1 cellular context compared by ENCODE assay signal in the genomic region with DNA sequence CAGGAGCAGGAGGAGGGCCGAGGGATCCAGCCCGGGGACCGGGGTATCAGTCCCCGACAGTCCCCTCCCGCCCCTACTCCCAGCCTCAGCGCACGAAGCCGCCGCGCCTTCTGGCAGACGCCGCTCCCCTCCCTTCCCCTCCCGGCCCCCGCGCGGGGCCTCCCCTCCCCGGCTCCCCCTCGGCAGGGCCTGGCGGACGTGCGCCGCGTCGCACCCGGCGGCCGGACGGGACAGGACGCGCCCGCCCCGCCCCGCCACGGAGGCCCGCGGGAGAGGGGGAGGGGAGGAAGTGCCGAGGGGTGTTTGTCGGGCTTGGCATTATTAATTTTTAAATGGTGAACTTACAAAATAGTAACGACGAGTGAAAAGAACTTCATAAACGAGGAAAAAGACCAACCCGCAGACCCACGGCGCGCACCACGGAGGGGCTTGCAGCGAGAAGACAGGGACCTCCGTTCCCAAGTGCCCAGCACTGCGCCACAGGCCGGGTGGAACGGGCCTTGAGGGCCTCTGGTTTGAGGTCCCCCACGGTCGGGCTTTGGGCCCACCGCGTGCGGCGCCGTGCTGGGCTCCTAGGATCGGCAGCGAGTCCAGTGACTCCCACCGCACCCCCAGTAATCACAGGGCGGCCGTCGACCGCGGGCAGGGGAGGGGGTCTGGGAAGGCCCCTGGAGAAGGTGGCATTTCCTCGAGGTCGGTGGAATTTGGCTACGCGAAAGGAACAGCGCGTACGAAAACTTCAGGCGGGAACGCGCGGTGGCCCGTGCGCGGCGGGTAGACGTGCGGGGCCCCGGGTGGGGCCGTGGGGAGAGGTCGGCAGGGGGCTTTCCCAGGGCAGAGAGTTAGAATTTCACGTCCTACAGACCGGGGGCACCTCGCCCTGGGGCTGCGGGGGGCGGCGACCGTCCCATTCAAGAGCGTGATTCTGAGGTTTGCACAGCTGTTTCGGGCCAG.
TF ChIP-seq lines count a peak whose summit lies in the region.

No MANE protein-coding gene starts in this region.

TF ChIP-seq in K562, 482 proteins besides CTCF, POLR2A, EP300 and RAD21 (continues in another document):
- no peak for TF ChIP-seq CREM (IDR thresholded peaks at IDR 0.05; ENCODE audit: low read depth)
- TF ChIP-seq, protein P1, sequence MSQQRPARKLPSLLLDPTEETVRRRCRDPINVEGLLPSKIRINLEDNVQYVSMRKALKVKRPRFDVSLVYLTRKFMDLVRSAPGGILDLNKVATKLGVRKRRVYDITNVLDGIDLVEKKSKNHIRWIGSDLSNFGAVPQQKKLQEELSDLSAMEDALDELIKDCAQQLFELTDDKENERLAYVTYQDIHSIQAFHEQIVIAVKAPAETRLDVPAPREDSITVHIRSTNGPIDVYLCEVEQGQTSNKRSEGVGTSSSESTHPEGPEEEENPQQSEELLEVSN (IDR thresholded peaks at IDR 0.05; ENCODE audit: borderline replicate concordance in 1 of 2, extremely low read depth in 1 of 2, insufficient read depth in 1 of 2, insufficient read length in 1 of 2, low read depth in 1 of 2, low read length in 1 of 2, poor library complexity in 1 of 2, severe bottlenecking in 1 of 2) = peak; percentile 47 to 70
- TF ChIP-seq, protein P2, sequence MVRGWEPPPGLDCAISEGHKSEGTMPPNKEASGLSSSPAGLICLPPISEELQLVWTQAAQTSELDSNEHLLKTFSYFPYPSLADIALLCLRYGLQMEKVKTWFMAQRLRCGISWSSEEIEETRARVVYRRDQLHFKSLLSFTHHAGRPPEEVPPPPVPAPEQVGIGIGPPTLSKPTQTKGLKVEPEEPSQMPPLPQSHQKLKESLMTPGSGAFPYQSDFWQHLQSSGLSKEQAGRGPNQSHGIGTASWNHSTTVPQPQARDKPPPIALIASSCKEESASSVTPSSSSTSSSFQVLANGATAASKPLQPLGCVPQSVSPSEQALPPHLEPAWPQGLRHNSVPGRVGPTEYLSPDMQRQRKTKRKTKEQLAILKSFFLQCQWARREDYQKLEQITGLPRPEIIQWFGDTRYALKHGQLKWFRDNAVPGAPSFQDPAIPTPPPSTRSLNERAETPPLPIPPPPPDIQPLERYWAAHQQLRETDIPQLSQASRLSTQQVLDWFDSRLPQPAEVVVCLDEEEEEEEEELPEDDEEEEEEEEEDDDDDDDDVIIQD (CRISPR knock-in tag; IDR thresholded peaks at IDR 0.05) = no peak
- no peak for TF ChIP-seq SRSF7 (optimal IDR thresholded peaks at IDR 0.05; ENCODE audit: low read depth, low read length)
- TF ChIP-seq, protein P3, sequence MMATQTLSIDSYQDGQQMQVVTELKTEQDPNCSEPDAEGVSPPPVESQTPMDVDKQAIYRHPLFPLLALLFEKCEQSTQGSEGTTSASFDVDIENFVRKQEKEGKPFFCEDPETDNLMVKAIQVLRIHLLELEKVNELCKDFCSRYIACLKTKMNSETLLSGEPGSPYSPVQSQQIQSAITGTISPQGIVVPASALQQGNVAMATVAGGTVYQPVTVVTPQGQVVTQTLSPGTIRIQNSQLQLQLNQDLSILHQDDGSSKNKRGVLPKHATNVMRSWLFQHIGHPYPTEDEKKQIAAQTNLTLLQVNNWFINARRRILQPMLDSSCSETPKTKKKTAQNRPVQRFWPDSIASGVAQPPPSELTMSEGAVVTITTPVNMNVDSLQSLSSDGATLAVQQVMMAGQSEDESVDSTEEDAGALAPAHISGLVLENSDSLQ (IDR thresholded peaks at IDR 0.05) = no peak
- TF ChIP-seq ZNF583 (CRISPR knock-in tag; IDR thresholded peaks at IDR 0.05) = no peak
- no peak for TF ChIP-seq SNRNP70 (optimal IDR thresholded peaks at IDR 0.05; ENCODE audit: low read depth, low read length)
- no peak for TF ChIP-seq HDAC8 (tag; IDR thresholded peaks at IDR 0.05)
- 0 out of 2 replicates have a peak, but pooled peaks have one; percentile 44 for TF ChIP-seq ELF1 (tag; IDR thresholded peaks at IDR 0.05)
- TF ChIP-seq CBX8 (IDR thresholded peaks at IDR 0.05; ENCODE audit: borderline replicate concordance, extremely low read depth, low read depth, low read length, poor library complexity, severe bottlenecking) = no peak
- TF ChIP-seq, protein P4, sequence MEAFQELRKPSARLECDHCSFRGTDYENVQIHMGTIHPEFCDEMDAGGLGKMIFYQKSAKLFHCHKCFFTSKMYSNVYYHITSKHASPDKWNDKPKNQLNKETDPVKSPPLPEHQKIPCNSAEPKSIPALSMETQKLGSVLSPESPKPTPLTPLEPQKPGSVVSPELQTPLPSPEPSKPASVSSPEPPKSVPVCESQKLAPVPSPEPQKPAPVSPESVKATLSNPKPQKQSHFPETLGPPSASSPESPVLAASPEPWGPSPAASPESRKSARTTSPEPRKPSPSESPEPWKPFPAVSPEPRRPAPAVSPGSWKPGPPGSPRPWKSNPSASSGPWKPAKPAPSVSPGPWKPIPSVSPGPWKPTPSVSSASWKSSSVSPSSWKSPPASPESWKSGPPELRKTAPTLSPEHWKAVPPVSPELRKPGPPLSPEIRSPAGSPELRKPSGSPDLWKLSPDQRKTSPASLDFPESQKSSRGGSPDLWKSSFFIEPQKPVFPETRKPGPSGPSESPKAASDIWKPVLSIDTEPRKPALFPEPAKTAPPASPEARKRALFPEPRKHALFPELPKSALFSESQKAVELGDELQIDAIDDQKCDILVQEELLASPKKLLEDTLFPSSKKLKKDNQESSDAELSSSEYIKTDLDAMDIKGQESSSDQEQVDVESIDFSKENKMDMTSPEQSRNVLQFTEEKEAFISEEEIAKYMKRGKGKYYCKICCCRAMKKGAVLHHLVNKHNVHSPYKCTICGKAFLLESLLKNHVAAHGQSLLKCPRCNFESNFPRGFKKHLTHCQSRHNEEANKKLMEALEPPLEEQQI (IDR thresholded peaks at IDR 0.05) = no peak
- TF ChIP-seq HIVEP1 (CRISPR knock-in tag; IDR thresholded peaks at IDR 0.05) = no peak
- TF ChIP-seq, protein P5, sequence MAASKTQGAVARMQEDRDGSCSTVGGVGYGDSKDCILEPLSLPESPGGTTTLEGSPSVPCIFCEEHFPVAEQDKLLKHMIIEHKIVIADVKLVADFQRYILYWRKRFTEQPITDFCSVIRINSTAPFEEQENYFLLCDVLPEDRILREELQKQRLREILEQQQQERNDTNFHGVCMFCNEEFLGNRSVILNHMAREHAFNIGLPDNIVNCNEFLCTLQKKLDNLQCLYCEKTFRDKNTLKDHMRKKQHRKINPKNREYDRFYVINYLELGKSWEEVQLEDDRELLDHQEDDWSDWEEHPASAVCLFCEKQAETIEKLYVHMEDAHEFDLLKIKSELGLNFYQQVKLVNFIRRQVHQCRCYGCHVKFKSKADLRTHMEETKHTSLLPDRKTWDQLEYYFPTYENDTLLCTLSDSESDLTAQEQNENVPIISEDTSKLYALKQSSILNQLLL (CRISPR knock-in tag; IDR thresholded peaks at IDR 0.05; ENCODE audit: borderline replicate concordance) = no peak
- TF ChIP-seq FIP1L1 (IDR thresholded peaks at IDR 0.05; ENCODE audit: low read depth, low read length, poor library complexity, severe bottlenecking) = peak; percentile 31
- TF ChIP-seq MEF2D (tag; conservative IDR thresholded peaks at IDR 0.05; ENCODE audit: low read depth) = no peak
- TF ChIP-seq CSDE1 (IDR thresholded peaks at IDR 0.05) = no peak
- TF ChIP-seq, protein P6, sequence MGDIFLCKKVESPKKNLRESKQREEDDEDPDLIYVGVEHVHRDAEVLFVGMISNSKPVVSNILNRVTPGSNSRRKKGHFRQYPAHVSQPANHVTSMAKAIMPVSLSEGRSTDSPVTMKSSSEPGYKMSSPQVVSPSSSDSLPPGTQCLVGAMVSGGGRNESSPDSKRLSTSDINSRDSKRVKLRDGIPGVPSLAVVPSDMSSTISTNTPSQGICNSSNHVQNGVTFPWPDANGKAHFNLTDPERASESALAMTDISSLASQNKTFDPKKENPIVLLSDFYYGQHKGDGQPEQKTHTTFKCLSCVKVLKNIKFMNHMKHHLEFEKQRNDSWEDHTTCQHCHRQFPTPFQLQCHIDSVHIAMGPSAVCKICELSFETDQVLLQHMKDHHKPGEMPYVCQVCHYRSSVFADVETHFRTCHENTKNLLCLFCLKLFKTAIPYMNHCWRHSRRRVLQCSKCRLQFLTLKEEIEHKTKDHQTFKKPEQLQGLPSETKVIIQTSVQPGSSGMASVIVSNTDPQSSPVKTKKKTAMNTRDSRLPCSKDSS (IDR thresholded peaks at IDR 0.05; ENCODE audit: low read depth, partially characterized antibody) = no peak
- TF ChIP-seq, protein P7, sequence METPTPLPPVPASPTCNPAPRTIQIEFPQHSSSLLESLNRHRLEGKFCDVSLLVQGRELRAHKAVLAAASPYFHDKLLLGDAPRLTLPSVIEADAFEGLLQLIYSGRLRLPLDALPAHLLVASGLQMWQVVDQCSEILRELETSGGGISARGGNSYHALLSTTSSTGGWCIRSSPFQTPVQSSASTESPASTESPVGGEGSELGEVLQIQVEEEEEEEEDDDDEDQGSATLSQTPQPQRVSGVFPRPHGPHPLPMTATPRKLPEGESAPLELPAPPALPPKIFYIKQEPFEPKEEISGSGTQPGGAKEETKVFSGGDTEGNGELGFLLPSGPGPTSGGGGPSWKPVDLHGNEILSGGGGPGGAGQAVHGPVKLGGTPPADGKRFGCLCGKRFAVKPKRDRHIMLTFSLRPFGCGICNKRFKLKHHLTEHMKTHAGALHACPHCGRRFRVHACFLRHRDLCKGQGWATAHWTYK (CRISPR knock-in tag; IDR thresholded peaks at IDR 0.05) = no peak
- TF ChIP-seq RBM17 (IDR thresholded peaks at IDR 0.05; ENCODE audit: borderline replicate concordance, low read depth, low read length) = no peak
- TF ChIP-seq, protein P8, sequence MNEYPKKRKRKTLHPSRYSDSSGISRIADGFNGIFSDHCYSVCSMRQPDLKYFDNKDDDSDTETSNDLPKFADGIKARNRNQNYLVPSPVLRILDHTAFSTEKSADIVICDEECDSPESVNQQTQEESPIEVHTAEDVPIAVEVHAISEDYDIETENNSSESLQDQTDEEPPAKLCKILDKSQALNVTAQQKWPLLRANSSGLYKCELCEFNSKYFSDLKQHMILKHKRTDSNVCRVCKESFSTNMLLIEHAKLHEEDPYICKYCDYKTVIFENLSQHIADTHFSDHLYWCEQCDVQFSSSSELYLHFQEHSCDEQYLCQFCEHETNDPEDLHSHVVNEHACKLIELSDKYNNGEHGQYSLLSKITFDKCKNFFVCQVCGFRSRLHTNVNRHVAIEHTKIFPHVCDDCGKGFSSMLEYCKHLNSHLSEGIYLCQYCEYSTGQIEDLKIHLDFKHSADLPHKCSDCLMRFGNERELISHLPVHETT (CRISPR knock-in tag; conservative IDR thresholded peaks at IDR 0.05 in 1 of 2, IDR thresholded peaks at IDR 0.05 in 1 of 2) = 0 out of 4 replicates have a peak, but pooled peaks of 1 of the 2 experiments have one; percentile 11
- TF ChIP-seq, protein P9, sequence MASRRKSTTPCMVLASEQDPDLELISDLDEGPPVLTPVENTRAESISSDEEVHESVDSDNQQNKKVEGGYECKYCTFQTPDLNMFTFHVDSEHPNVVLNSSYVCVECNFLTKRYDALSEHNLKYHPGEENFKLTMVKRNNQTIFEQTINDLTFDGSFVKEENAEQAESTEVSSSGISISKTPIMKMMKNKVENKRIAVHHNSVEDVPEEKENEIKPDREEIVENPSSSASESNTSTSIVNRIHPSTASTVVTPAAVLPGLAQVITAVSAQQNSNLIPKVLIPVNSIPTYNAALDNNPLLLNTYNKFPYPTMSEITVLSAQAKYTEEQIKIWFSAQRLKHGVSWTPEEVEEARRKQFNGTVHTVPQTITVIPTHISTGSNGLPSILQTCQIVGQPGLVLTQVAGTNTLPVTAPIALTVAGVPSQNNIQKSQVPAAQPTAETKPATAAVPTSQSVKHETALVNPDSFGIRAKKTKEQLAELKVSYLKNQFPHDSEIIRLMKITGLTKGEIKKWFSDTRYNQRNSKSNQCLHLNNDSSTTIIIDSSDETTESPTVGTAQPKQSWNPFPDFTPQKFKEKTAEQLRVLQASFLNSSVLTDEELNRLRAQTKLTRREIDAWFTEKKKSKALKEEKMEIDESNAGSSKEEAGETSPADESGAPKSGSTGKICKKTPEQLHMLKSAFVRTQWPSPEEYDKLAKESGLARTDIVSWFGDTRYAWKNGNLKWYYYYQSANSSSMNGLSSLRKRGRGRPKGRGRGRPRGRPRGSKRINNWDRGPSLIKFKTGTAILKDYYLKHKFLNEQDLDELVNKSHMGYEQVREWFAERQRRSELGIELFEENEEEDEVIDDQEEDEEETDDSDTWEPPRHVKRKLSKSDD (conservative IDR thresholded peaks at IDR 0.05; ENCODE audit: low read length) = no peak
- TF ChIP-seq FOXA1 (IDR thresholded peaks at IDR 0.05; ENCODE audit: borderline replicate concordance) = no peak
- peak; percentile 46; the same call in 1 of the 2 replicates for TF ChIP-seq GATAD2B (IDR thresholded peaks at IDR 0.05; ENCODE audit: borderline replicate concordance)
- TF ChIP-seq, protein P10, sequence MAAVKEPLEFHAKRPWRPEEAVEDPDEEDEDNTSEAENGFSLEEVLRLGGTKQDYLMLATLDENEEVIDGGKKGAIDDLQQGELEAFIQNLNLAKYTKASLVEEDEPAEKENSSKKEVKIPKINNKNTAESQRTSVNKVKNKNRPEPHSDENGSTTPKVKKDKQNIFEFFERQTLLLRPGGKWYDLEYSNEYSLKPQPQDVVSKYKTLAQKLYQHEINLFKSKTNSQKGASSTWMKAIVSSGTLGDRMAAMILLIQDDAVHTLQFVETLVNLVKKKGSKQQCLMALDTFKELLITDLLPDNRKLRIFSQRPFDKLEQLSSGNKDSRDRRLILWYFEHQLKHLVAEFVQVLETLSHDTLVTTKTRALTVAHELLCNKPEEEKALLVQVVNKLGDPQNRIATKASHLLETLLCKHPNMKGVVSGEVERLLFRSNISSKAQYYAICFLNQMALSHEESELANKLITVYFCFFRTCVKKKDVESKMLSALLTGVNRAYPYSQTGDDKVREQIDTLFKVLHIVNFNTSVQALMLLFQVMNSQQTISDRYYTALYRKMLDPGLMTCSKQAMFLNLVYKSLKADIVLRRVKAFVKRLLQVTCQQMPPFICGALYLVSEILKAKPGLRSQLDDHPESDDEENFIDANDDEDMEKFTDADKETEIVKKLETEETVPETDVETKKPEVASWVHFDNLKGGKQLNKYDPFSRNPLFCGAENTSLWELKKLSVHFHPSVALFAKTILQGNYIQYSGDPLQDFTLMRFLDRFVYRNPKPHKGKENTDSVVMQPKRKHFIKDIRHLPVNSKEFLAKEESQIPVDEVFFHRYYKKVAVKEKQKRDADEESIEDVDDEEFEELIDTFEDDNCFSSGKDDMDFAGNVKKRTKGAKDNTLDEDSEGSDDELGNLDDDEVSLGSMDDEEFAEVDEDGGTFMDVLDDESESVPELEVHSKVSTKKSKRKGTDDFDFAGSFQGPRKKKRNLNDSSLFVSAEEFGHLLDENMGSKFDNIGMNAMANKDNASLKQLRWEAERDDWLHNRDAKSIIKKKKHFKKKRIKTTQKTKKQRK (IDR thresholded peaks at IDR 0.05; ENCODE audit: borderline replicate concordance, low read depth, low read length) = no peak
- no peak for TF ChIP-seq RFX7 (CRISPR knock-in tag; IDR thresholded peaks at IDR 0.05)
- TF ChIP-seq ZNF717 (CRISPR knock-in tag; IDR thresholded peaks at IDR 0.05) = no peak
- TF ChIP-seq, protein P11, sequence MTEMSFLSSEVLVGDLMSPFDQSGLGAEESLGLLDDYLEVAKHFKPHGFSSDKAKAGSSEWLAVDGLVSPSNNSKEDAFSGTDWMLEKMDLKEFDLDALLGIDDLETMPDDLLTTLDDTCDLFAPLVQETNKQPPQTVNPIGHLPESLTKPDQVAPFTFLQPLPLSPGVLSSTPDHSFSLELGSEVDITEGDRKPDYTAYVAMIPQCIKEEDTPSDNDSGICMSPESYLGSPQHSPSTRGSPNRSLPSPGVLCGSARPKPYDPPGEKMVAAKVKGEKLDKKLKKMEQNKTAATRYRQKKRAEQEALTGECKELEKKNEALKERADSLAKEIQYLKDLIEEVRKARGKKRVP (CRISPR knock-in tag; IDR thresholded peaks at IDR 0.05) = no peak
- peak; percentile 83 for TF ChIP-seq ZFX (CRISPR knock-in tag; IDR thresholded peaks at IDR 0.05)
- TF ChIP-seq ZFP30 (CRISPR knock-in tag; IDR thresholded peaks at IDR 0.05; ENCODE audit: borderline replicate concordance) = no peak
- TF ChIP-seq EHMT2 (IDR thresholded peaks at IDR 0.05) = no peak
